In the genomic region with DNA sequence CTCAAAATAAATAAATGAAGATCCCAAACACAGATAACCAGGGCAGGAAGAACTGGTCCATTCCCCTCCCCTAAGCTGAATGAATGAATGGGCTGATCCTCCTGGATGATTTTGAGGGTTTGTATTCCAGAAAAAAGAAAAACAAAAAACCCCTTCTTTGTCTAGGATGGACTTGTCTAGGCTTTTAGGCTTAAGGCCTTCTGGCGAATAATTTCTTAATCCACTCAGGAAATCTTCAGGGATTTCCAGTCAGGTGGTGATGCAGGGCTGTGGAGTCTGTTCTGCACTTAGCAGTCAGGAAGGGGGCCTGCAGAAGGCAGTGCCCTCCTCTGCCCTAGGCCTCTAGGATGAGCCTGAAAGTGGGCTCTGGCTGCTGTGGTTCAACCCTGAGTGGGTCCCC, we compare ENCODE assay signal across 20 cellular contexts.
"Had no signal": no experiment of that assay in that cellular context is flagged by ENCODE, and none has a peak within 500 bp of the region (broad histone marks: within the 10 kb centered on the region; RNA-seq: fewer than 3 reads in every experiment).

No MANE protein-coding gene starts in this region.

- ATAC-seq: activated CD4-positive, alpha-beta T cell treated with anti-CD3 and anti-CD28 coated beads for 36 hours; activated CD8-positive, alpha-beta memory T cell treated with anti-CD3 and anti-CD28 coated beads, Interleukin-2, amount 10 ng/mL, durations not matched to agents 7 days and 5 days; esophagus mucosa; left lung; naive thymus-derived CD4-positive, alpha-beta T cell; upper lobe of right lung had no signal

- H3K27me3 ChIP-seq: cardiac muscle cell, left lung, upper lobe of right lung had no signal

- H3K4me3 Mint-ChIP-seq: activated CD4-positive, alpha-beta memory T cell treated with anti-CD3 and anti-CD28 coated beads for 36 hours; activated CD4-positive, alpha-beta T cell treated with anti-CD3 and anti-CD28 coated beads for 36 hours; activated CD8-positive, alpha-beta memory T cell treated with anti-CD3 and anti-CD28 coated beads, Interleukin-2, amount 10 ng/mL, durations not matched to agents 7 days and 5 days; naive thymus-derived CD4-positive, alpha-beta T cell; T-helper 1 cell treated with Interleukin-12 subunit alpha and Interleukin-12 subunit beta and Interleukin-4 antibody, amounts not matched to agents 30 μg/mL and 1 μg/mL, for 36 hours had no signal

- H3K27ac Mint-ChIP-seq: activated CD4-positive, alpha-beta memory T cell treated with anti-CD3 and anti-CD28 coated beads for 36 hours; activated CD4-positive, alpha-beta T cell treated with anti-CD3 and anti-CD28 coated beads for 36 hours; activated CD8-positive, alpha-beta memory T cell treated with anti-CD3 and anti-CD28 coated beads, Interleukin-2, amount 10 ng/mL, durations not matched to agents 7 days and 5 days; T-helper 1 cell treated with Interleukin-12 subunit alpha and Interleukin-12 subunit beta and Interleukin-4 antibody, amounts not matched to agents 30 μg/mL and 1 μg/mL, for 36 hours had no signal

- H3K36me3 Mint-ChIP-seq: activated CD4-positive, alpha-beta memory T cell treated with anti-CD3 and anti-CD28 coated beads for 36 hours; naive thymus-derived CD4-positive, alpha-beta T cell had no signal

- H3K9me3 ChIP-seq: left lung, mucosa of descending colon, upper lobe of right lung had no signal

- H3K4me3 ChIP-seq: cardiac muscle cell, left lung, mucosa of descending colon, skin epidermis, upper lobe of right lung had no signal

- H3K9me3 Mint-ChIP-seq: activated CD4-positive, alpha-beta memory T cell treated with anti-CD3 and anti-CD28 coated beads for 36 hours; naive thymus-derived CD4-positive, alpha-beta T cell; T-helper 1 cell treated with Interleukin-12 subunit alpha and Interleukin-12 subunit beta and Interleukin-4 antibody, amounts not matched to agents 30 μg/mL and 1 μg/mL, for 36 hours had no signal

- H3K4me1 ChIP-seq: parathyroid adenoma, upper lobe of right lung had no signal

- H3K36me3 ChIP-seq: cardiac muscle cell, left lung, upper lobe of right lung had no signal

- H3K9ac ChIP-seq: parathyroid adenoma had no signal

- H3K4me1 Mint-ChIP-seq: activated CD4-positive, alpha-beta T cell treated with anti-CD3 and anti-CD28 coated beads for 36 hours; activated CD8-positive, alpha-beta memory T cell treated with anti-CD3 and anti-CD28 coated beads, Interleukin-2, amount 10 ng/mL, durations not matched to agents 7 days and 5 days had no signal

- DNase-seq: activated CD4-positive, alpha-beta memory T cell treated with anti-CD3 and anti-CD28 coated beads for 36 hours; activated CD4-positive, alpha-beta T cell treated with anti-CD3 and anti-CD28 coated beads for 36 hours; activated CD8-positive, alpha-beta memory T cell treated with anti-CD3 and anti-CD28 coated beads, Interleukin-2, amount 10 ng/mL, durations not matched to agents 7 days and 5 days; activated naive CD4-positive, alpha-beta T cell treated with anti-CD3 and anti-CD28 coated beads, Interleukin-2, amount 50 U/mL, for 16 hours; activated T-cell treated with anti-CD3 and anti-CD28 coated beads, Interleukin-2, amount 50 U/mL, for 1 hour; hippocampal formation; kidney; left lung; mammary epithelial cell; naive thymus-derived CD4-positive, alpha-beta T cell; stimulated activated CD4-positive, alpha-beta T cell treated with anti-CD3 and anti-CD28 coated beads, Interleukin-15, amount 100 ng/mL, for 24 hours; stimulated activated CD4-positive, alpha-beta T cell treated with anti-CD3 and anti-CD28 coated beads, Interleukin-4, amount 100 ng/mL, for 1 hour; stimulated activated naive CD4-positive, alpha-beta T cell treated with Interleukin-2 at 50 U/mL for 16 hours; upper lobe of right lung had no signal

- H3K27me3 Mint-ChIP-seq: activated CD4-positive, alpha-beta memory T cell treated with anti-CD3 and anti-CD28 coated beads for 36 hours; activated CD4-positive, alpha-beta T cell treated with anti-CD3 and anti-CD28 coated beads for 36 hours; activated CD8-positive, alpha-beta memory T cell treated with anti-CD3 and anti-CD28 coated beads, Interleukin-2, amount 10 ng/mL, durations not matched to agents 7 days and 5 days; naive thymus-derived CD4-positive, alpha-beta T cell had no signal

- H3K27ac ChIP-seq: cardiac muscle cell, left lung, parathyroid adenoma, upper lobe of right lung had no signal
